ENCODE assay signal across 22 cellular contexts in the genomic region with DNA sequence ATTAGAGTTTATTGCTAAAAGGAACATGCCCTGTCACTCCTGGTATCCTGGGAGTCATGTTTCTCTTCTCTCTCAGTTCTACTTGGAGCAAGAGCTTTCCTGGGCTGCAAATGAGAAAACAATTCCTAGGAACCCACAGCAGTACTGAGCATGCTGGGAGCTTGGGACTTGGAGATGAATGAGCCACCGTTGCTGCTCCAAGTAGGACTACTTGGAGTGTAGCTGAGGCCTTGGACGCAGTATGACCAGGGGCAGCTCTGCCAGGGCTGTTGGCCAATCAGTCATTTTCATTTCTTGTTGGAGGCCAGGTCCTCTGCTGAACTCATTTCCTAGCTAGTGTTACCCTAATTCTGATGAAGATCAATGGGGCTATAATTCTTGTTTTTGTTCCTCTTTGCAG.
"Had no signal": no experiment of that assay in that cellular context is flagged by ENCODE, and none has a peak within 500 bp of the region (broad histone marks: within the 10 kb centered on the region; RNA-seq: fewer than 3 reads in every experiment).

No MANE protein-coding gene starts in this region.

- H3K4me3 ChIP-seq: adrenal gland, breast epithelium, hepatocyte, mucosa of descending colon, pancreas, sigmoid colon, smooth muscle cell, testis, uterus had no signal

- DNase-seq: activated CD4-positive, alpha-beta T cell treated with anti-CD3 and anti-CD28 coated beads, Interleukin-2, amount 50 U/mL, for 4 hours; activated CD4-positive, CD25-positive, alpha-beta regulatory T cell treated with anti-CD3 and anti-CD28 coated beads, Interleukin-2, amount 50 U/mL, for 72 hours; activated effector memory CD4-positive, alpha-beta T cell treated with anti-CD3 and anti-CD28 coated beads, Interleukin-2, amount 50 U/mL, for 16 hours; cortex of kidney; endodermal cell; mesenchymal stem cell; nephron progenitor cell; pancreas; sigmoid colon; stimulated activated CD4-positive, alpha-beta T cell treated with anti-CD3 and anti-CD28 coated beads, Interleukin-2, amount 100 ng/mL, for 48 hours; stimulated activated naive CD4-positive, alpha-beta T cell; T-helper 1 cell; testis; trophoblast cell; uterus; WERI-Rb-1 had no signal

- H3K27ac ChIP-seq: adrenal gland, breast epithelium, epithelial cell of prostate, hepatocyte, pancreas, sigmoid colon, testis, uterus, WERI-Rb-1 had no signal

- H3K4me1 ChIP-seq: adrenal gland, breast epithelium, pancreas, sigmoid colon, testis, uterus had no signal

- H3K27me3 ChIP-seq: adrenal gland, breast epithelium, hepatocyte, pancreas, sigmoid colon, testis, uterus had no signal

- ATAC-seq: pancreas had no signal

- H3K9me3 ChIP-seq: adrenal gland, breast epithelium, mucosa of descending colon, pancreas, sigmoid colon, testis, uterus had no signal

- H3K36me3 ChIP-seq: breast epithelium, uterus had no signal
